Comparison of ENCODE assay signal across 13 cellular contexts in genomic region chr6:42599558-42599957, GRCh38. TPM values are rescaled to one million over a fixed set of nuclear protein-coding genes. Genes with fewer than 3 reads are reported as not detected.
DNase-seq lines count a peak whose midpoint lies in the region; ATAC-seq and TF ChIP-seq lines count a peak whose summit lies in the region.
"Had no signal": no experiment of that assay in that cellular context is flagged by ENCODE, and none has a peak within 500 bp of the region (broad histone marks: within the 10 kb centered on the region; RNA-seq: fewer than 3 reads in every experiment).

No MANE protein-coding gene starts in this region.

- CTCF ChIA-PET in HEK293 (lab: Yijun Ruan, JAX), result interaction anchor here (0.6 to 0.8 kb wide), 2 partner anchors 29 to 52 kb away, joined by 3 to 4 read pairs; no protein-coding TSS in a partner anchor

- H3K9me3 ChIP-seq in HEK293 (ENCODE audit: control insufficient read depth, insufficient read depth, low read depth, low read length), result no peaks in the 10 kb centered on the region

- DNase-seq in AG10803 (ENCODE audit: low read depth) (peak; percentile 13), amniotic epithelial cell (ENCODE audit: low read depth) (peak; percentile 65), fibroblast of villous mesenchyme (ENCODE audit: low read depth) (peak; percentile 36), epidermal melanocyte (ENCODE audit: insufficient read length, low spot score) (no peak), iPS-NIHi11 (ENCODE audit: low spot score) (no peak)
- DNase-seq: 8988T; Calu3; CD4-positive, CD25-positive, alpha-beta regulatory T cell; DMS 273 treated with DMSO at 0.1 percent for 48 hours had no signal

- H3K4me3 ChIP-seq in AG10803 (ENCODE audit: low read length) (no peak overlapping the region), HEK293 (ENCODE audit: low read depth, low read length) (no peak overlapping the region), fibroblast of villous mesenchyme (ENCODE audit: low read depth, low read length) (no peak overlapping the region)
- H3K4me3 ChIP-seq: BLaER1 treated with 17β-estradiol and CSF1 and Interleukin-3, amounts not matched to agents 10 nM and 100 nM had no signal

- POLR2A ChIA-PET in HEK293 (lab: Yijun Ruan, JAX), result no interaction called here

- H3K36me3 ChIP-seq in HEK293 (ENCODE audit: control insufficient read depth in 2 of 2, insufficient read depth in 1 of 2, low read length in 2 of 2), result peaks cover 6 to 13% of the 10 kb centered on the region in 2 experiments

- TF ChIP-seq CTCF in AG10803 (conservative IDR thresholded peaks at IDR 0.05; ENCODE audit: low read length), result no peak
- TF ChIP-seq CTCF in HEK293 (tag by site-specific recombination; IDR thresholded peaks at IDR 0.05), result no peak
- TF ChIP-seq CTCF in fibroblast of villous mesenchyme (IDR thresholded peaks at IDR 0.05; ENCODE audit: insufficient read depth, low read depth, low read length), result no peak

- ATAC-seq in GM21360 (IDR thresholded peaks at IDR 0.05; ENCODE audit: unreplicated experiment) (no peak), GM18909 (IDR thresholded peaks at IDR 0.05; ENCODE audit: poor library complexity, unreplicated experiment) (no peak)

- no peaks in the 10 kb centered on the region for H3K4me1 ChIP-seq in HEK293 (ENCODE audit: control insufficient read depth, insufficient read depth, low read length)

- H3K27ac ChIP-seq in HEK293 (ENCODE audit: extremely low read depth, low read depth, low read length), result no peak overlapping the region
- H3K27ac ChIP-seq: BLaER1 treated with 17β-estradiol and CSF1 and Interleukin-3, amounts not matched to agents 10 nM and 100 nM had no signal

TF ChIP-seq in HEK293, 187 proteins besides CTCF, POLR2A, EP300 and RAD21:
- 0 out of 2 replicates have a peak, but pooled peaks have one; percentile 16 for TF ChIP-seq ZIC2 (tag by site-specific recombination; IDR thresholded peaks at IDR 0.05)
- no peak for TF ChIP-seq ZNF624 (tag by site-specific recombination; IDR thresholded peaks at IDR 0.05)

RNA-seq across cellular contexts. Expression of gene UBR2, which starts 35.7 kb away (rescaled TPM):
- 18.4 and 30.7 TPM in 2 replicates for total RNA-seq in fibroblast of villous mesenchyme

Comparison
In these comparisons a context has a peak if more than half of its experiments do, and no peak if none do; other contexts are left out.
1. DNase-seq: peak in AG10803 (single experiment), amniotic epithelial cell (single experiment) and fibroblast of villous mesenchyme (single experiment); none in epidermal melanocyte (single experiment) and iPS-NIHi11 (single experiment).